In the genomic region with DNA sequence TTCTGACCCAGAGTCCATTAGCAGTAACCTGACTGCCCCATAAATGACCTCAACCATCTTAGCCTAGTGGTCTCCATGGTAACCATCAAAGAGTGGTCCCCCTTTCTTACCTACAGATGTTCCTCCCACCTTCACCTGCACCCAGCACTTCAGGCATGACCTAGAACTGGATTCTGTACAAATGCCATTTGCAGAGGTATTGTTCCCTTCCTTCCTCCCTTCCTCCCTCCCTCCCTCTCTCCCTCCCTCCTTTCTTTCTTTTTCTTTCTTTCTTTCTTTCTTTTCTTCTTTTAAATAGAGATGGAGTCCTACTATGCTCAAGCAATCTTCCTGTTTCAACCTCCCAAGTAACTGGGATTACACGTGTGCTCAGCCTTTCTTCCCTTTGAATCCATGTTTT, we compare ENCODE assay signal across 25 cellular contexts.
"Had no signal": no experiment of that assay in that cellular context is flagged by ENCODE, and none has a peak within 500 bp of the region (broad histone marks: within the 10 kb centered on the region; RNA-seq: fewer than 3 reads in every experiment).

No MANE protein-coding gene starts in this region.

- DNase-seq: hypothalamus; immature natural killer cell; kidney; left ventricle myocardium inferior; naive thymus-derived CD8-positive, alpha-beta T cell; nucleus accumbens; pancreas; posterior cingulate gyrus; retina; right cardiac atrium; sigmoid colon; small intestine; spleen; stimulated activated CD4-positive, alpha-beta T cell treated with anti-CD3 and anti-CD28 coated beads, Interleukin-4, amount 100 ng/mL, for 24 hours; stimulated activated naive CD4-positive, alpha-beta T cell treated with Interleukin-2 at 50 U/mL for 16 hours; stimulated activated naive CD8-positive, alpha-beta T cell treated with anti-CD3 and anti-CD28 coated beads, Interleukin-15, amount 100 ng/mL, for 72 hours; substantia nigra; uterus had no signal

- H3K4me3 ChIP-seq: left ventricle myocardium inferior, pancreas, prostate gland, sigmoid colon, spleen, tibial nerve, uterus had no signal

- ATAC-seq: pancreas; right cardiac atrium; stimulated activated effector memory CD8-positive, alpha-beta T cell treated with anti-CD3 and anti-CD28 coated beads, Interleukin-12 subunit alpha, Interleukin-12 subunit beta, amount 100 ng/mL, for 72 hours; stimulated activated naive CD8-positive, alpha-beta T cell treated with anti-CD3 and anti-CD28 coated beads, Interleukin-15, amount 100 ng/mL, for 72 hours had no signal

- H3K9me3 Mint-ChIP-seq: immature natural killer cell; memory B cell; naive thymus-derived CD8-positive, alpha-beta T cell; nephron; neural crest cell; stimulated activated effector memory CD8-positive, alpha-beta T cell treated with anti-CD3 and anti-CD28 coated beads, Interleukin-12 subunit alpha, Interleukin-12 subunit beta, amount 100 ng/mL, for 72 hours; stimulated activated naive CD8-positive, alpha-beta T cell treated with anti-CD3 and anti-CD28 coated beads, Interleukin-15, amount 100 ng/mL, for 72 hours; type B pancreatic cell had no signal

- H3K27me3 Mint-ChIP-seq: memory B cell; stimulated activated naive CD8-positive, alpha-beta T cell treated with anti-CD3 and anti-CD28 coated beads, Interleukin-15, amount 100 ng/mL, for 72 hours; type B pancreatic cell had no signal

- H3K36me3 Mint-ChIP-seq: immature natural killer cell; memory B cell; naive thymus-derived CD8-positive, alpha-beta T cell; stimulated activated effector memory CD8-positive, alpha-beta T cell treated with anti-CD3 and anti-CD28 coated beads, Interleukin-12 subunit alpha, Interleukin-12 subunit beta, amount 100 ng/mL, for 72 hours; type B pancreatic cell had no signal

- H3K4me3 Mint-ChIP-seq: immature natural killer cell; memory B cell; naive thymus-derived CD8-positive, alpha-beta T cell; nephron; neural crest cell; stimulated activated effector memory CD8-positive, alpha-beta T cell treated with anti-CD3 and anti-CD28 coated beads, Interleukin-12 subunit alpha, Interleukin-12 subunit beta, amount 100 ng/mL, for 72 hours; stimulated activated naive CD8-positive, alpha-beta T cell treated with anti-CD3 and anti-CD28 coated beads, Interleukin-15, amount 100 ng/mL, for 72 hours; type B pancreatic cell had no signal

- H3K9me3 ChIP-seq: left ventricle myocardium inferior, pancreas, prostate gland, sigmoid colon, spleen, tibial nerve, uterus had no signal

- H3K36me3 ChIP-seq: left ventricle myocardium inferior, pancreas, prostate gland, sigmoid colon, spleen, tibial nerve, uterus had no signal

- H3K27me3 ChIP-seq: pancreas, sigmoid colon, spleen, tibial nerve, uterus had no signal

- H3K27ac Mint-ChIP-seq: memory B cell; naive thymus-derived CD8-positive, alpha-beta T cell; nephron; stimulated activated effector memory CD8-positive, alpha-beta T cell treated with anti-CD3 and anti-CD28 coated beads, Interleukin-12 subunit alpha, Interleukin-12 subunit beta, amount 100 ng/mL, for 72 hours; stimulated activated naive CD8-positive, alpha-beta T cell treated with anti-CD3 and anti-CD28 coated beads, Interleukin-15, amount 100 ng/mL, for 72 hours; type B pancreatic cell had no signal

- H3K27ac ChIP-seq: left ventricle myocardium inferior, pancreas, prostate gland, sigmoid colon, spleen, tibial nerve, uterus had no signal

- H3K4me1 ChIP-seq: pancreas, prostate gland had no signal
